ENCODE assay signal across 8 cellular contexts in the genomic region with DNA sequence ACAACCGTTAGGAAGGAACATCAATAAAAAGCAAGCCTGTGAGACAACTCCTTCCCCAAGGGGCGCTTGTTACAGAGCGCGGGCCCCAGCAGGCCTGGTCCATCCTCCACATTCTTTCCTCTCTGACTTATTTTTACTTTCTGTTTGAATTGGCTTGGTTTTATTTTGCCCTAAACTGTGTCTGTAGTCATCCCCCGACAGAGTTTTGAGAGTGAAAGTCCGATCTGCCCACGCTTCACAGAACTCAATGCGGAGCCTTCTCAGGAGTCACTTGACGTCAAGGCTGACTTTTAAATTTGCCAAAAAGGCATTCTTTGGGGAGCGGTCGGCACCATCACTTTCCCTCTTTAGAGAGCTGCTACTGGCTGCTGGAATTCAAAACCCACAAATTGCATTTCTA.
DNase-seq lines count a peak whose midpoint lies in the region; ATAC-seq, FAIRE-seq and TF ChIP-seq lines count a peak whose summit lies in the region.

No MANE protein-coding gene starts in this region.

- intact Hi-C loops in HepG2 (cut with micrococcal nuclease; ENCODE audit: unreplicated experiment), result no loop called here
- intact Hi-C loops in left ventricle myocardium inferior (cut with micrococcal nuclease), result no loop called here

- no TSS peak for BruUV-seq in HepG2 (replicated peaks; lab: Mats Ljungman, UMichigan)

- H3K9me3 ChIP-seq in liver (ENCODE audit: control insufficient read depth in 4 of 4, low read length in 3 of 4) (no peaks in the 10 kb centered on the region), HepG2 (ENCODE audit: low read length) (no peaks in the 10 kb centered on the region), left ventricle myocardium inferior (replicated peaks) (no peaks in the 10 kb centered on the region)

- in situ Hi-C loops in HepG2 (cut with HindIII; ENCODE audit: extremely low pct_ligation_motif_present, low pct_unique_long_range_greater_than_20kb), result no loop called here

- ATAC-seq in HepG2 (no peak), HG03460 (IDR thresholded peaks at IDR 0.05; ENCODE audit: unreplicated experiment) (peak; percentile 97)

- no peak for TF ChIP-seq POLR2A in HepG2 (IDR thresholded peaks at IDR 0.05; ENCODE audit: insufficient read depth in 1 of 2, low read depth in 2 of 2, low read length in 2 of 2)

- no peak overlapping the region for H2AFZ ChIP-seq in HepG2 (ENCODE audit: low read length)

- H3K36me3 ChIP-seq in liver (ENCODE audit: control insufficient read depth in 4 of 4, insufficient read depth in 3 of 4, low read depth in 1 of 4, low read length in 3 of 4) (no peaks in the 10 kb centered on the region), HepG2 (replicated peaks in 1 of 2; ENCODE audit: control insufficient read depth in 1 of 2, insufficient read depth in 2 of 2, low read length in 2 of 2) (no peaks in the 10 kb centered on the region), left ventricle myocardium inferior (no peaks in the 10 kb centered on the region)

- H3K27ac ChIP-seq in liver (ENCODE audit: low read depth in 1 of 2, low read length in 2 of 2) (peak overlapping the region; percentile 78 to 96), HepG2 (ENCODE audit: extremely low read length, insufficient read depth, low read length) (no peak overlapping the region), left ventricle myocardium inferior (replicated peaks) (peak overlapping the region; percentile 73)

- H3K79me2 ChIP-seq in HepG2 (ENCODE audit: insufficient read depth, low read length), result no peaks in the 10 kb centered on the region

- FAIRE-seq in HepG2 (lab: Jason Lieb, UNC), result no peak

- TF ChIP-seq RAD21 in liver (IDR thresholded peaks at IDR 0.05), result no peak
- no peak for TF ChIP-seq RAD21 in HepG2 (CRISPR knock-in tag; IDR thresholded peaks at IDR 0.05)

- no peak for TF ChIP-seq CTCF in liver (IDR thresholded peaks at IDR 0.05; ENCODE audit: low read depth, low read length, missing input control)
- no peak for TF ChIP-seq CTCF in HepG2 (CRISPR knock-in tag; IDR thresholded peaks at IDR 0.05)
- TF ChIP-seq CTCF in left ventricle myocardium inferior (IDR thresholded peaks at IDR 0.05; ENCODE audit: borderline replicate concordance), result no peak

- DNase-seq in HepG2 (ENCODE audit: low spot score), result no peak
- peak; percentile 74 for DNase-seq in activated T-helper 9 cell treated with anti-CD3 and anti-CD28 coated beads, Interleukin-2, amount 50 U/mL, for 16 hours (ENCODE audit: low read depth)
- DNase-seq in left ventricle myocardium inferior, result no peak
- peak; percentile 71 for DNase-seq in stimulated activated CD4-positive, alpha-beta T cell treated with anti-CD3 and anti-CD28 coated beads, Interleukin-2, amount 100 ng/mL, for 4 hours (ENCODE audit: low read depth)
- no peak for DNase-seq in CD1c-positive myeloid dendritic cell (ENCODE audit: extremely low spot score)
- DNase-seq in NCI-H510A (lab: John Stamatoyannopoulos, UW), result no peak

- peaks cover 0 to 3% (median 0%) of the 10 kb centered on the region in 4 donors for H3K4me1 ChIP-seq in liver (ENCODE audit: control insufficient read depth in 4 of 4, insufficient read depth in 4 of 4, low read length in 3 of 4)
- no peaks in the 10 kb centered on the region for H3K4me1 ChIP-seq in HepG2 (ENCODE audit: insufficient read depth, low read length)
- H3K4me1 ChIP-seq in left ventricle myocardium inferior, result peaks cover 20% of the 10 kb centered on the region

- 62% methylated on average over 11 of the region's 11 CpGs for WGBS in liver
- WGBS in HepG2 (ENCODE audit: low lambda C conversion rate), result 70% methylated on average over 11 of the region's 11 CpGs

- CTCF ChIA-PET in HepG2 (lab: Yijun Ruan, JAX; ENCODE audit: low intra/inter-chr PET ratio, low total read pairs), result no interaction called here

- TF ChIP-seq EP300 in HepG2 (IDR thresholded peaks at IDR 0.05; ENCODE audit: low read depth in 2 of 2, low read length in 2 of 2), result no peak
- TF ChIP-seq EP300 in HepG2 (CRISPR knock-in tag; IDR thresholded peaks at IDR 0.05; ENCODE audit: borderline replicate concordance), result no peak

- H3K4me3 ChIP-seq in liver (ENCODE audit: low read depth in 1 of 3, low read length in 3 of 3), result peak overlapping the region in 1 of 3 donors; percentile 4
- no peak overlapping the region for H3K4me3 ChIP-seq in HepG2 (replicated peaks in 1 of 3; ENCODE audit: insufficient read depth in 1 of 3, low read depth in 2 of 3, low read length in 3 of 3)
- peak overlapping the region; percentile 44 for H3K4me3 ChIP-seq in left ventricle myocardium inferior

- H3K9ac ChIP-seq in liver (ENCODE audit: low read depth in 1 of 2, low read length in 2 of 2) (peak overlapping the region in 1 of 2 donors; percentile 95), HepG2 (ENCODE audit: insufficient read depth, low read depth, low read length) (no peak overlapping the region)

- no peaks in the 10 kb centered on the region for H4K20me1 ChIP-seq in HepG2 (ENCODE audit: insufficient read depth, low read length)

- no peaks in the 10 kb centered on the region for H3K27me3 ChIP-seq in liver (ENCODE audit: control insufficient read depth in 4 of 4, insufficient read depth in 4 of 4, low read length in 3 of 4)
- peaks cover 4 to 39% of the 10 kb centered on the region in 2 experiments; a peak in 2 of 5 replicates for H3K27me3 ChIP-seq in HepG2 (ENCODE audit: control insufficient read depth in 1 of 2, insufficient read depth in 2 of 2, low read length in 2 of 2)
- H3K27me3 ChIP-seq in left ventricle myocardium inferior (ENCODE audit: low read depth), result no peaks in the 10 kb centered on the region

- POLR2A ChIA-PET in HepG2 (lab: Yijun Ruan, JAX), result no interaction called here

- H3K4me2 ChIP-seq in HepG2 (ENCODE audit: low read depth, low read length), result no peak overlapping the region

TF ChIP-seq in liver, 16 proteins besides CTCF, POLR2A, EP300 and RAD21:
- TF ChIP-seq FOXA2 (IDR thresholded peaks at IDR 0.05), result no peak
- peak in 1 of 2 donors; percentile 18 for TF ChIP-seq RXRA (IDR thresholded peaks at IDR 0.05)

TF ChIP-seq in HepG2, 621 proteins besides CTCF, POLR2A, EP300 and RAD21:
- TF ChIP-seq ONECUT2 (CRISPR knock-in tag; IDR thresholded peaks at IDR 0.05) (no peak), HES4 (CRISPR knock-in tag; IDR thresholded peaks at IDR 0.05; ENCODE audit: borderline replicate concordance) (no peak), SETDB1 (CRISPR knock-in tag; IDR thresholded peaks at IDR 0.05; ENCODE audit: borderline replicate concordance) (no peak), NBN (conservative IDR thresholded peaks at IDR 0.05) (no peak), TCF7L2 (IDR thresholded peaks at IDR 0.05; ENCODE audit: low read depth, low read length) (no peak), ZFAT (CRISPR knock-in tag; conservative IDR thresholded peaks at IDR 0.05) (no peak), JUN (CRISPR knock-in tag; IDR thresholded peaks at IDR 0.05) (no peak), SMAD1 (CRISPR knock-in tag; IDR thresholded peaks at IDR 0.05; ENCODE audit: borderline replicate concordance, low read depth) (no peak), CHD4 (IDR thresholded peaks at IDR 0.05; ENCODE audit: borderline replicate concordance, low read length) (no peak)
- TF ChIP-seq, protein P1, sequence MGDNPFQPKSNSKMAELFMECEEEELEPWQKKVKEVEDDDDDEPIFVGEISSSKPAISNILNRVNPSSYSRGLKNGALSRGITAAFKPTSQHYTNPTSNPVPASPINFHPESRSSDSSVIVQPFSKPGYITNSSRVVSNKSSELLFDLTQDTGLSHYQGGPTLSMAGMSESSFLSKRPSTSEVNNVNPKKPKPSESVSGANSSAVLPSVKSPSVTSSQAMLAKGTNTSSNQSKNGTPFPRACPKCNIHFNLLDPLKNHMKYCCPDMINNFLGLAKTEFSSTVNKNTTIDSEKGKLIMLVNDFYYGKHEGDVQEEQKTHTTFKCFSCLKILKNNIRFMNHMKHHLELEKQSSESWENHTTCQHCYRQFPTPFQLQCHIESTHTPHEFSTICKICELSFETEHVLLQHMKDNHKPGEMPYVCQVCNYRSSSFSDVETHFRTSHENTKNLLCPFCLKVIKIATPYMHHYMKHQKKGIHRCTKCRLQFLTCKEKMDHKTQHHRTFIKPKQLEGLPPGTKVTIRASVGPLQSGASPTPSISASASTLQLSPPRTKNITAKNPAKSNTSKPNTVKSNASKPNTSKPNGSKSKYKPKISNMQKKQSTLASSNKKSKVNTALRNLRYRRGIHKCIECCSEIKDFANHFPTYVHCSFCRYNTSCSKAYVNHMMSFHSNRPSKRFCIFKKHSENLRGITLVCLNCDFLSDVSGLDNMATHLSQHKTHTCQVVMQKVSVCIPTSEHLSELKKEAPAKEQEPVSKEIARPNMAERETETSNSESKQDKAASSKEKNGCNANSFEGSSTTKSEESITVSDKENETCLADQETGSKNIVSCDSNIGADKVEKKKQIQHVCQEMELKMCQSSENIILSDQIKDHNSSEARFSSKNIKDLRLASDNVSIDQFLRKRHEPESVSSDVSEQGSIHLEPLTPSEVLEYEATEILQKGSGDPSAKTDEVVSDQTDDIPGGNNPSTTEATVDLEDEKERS (CRISPR knock-in tag; IDR thresholded peaks at IDR 0.05), result no peak
- TF ChIP-seq, protein P2, sequence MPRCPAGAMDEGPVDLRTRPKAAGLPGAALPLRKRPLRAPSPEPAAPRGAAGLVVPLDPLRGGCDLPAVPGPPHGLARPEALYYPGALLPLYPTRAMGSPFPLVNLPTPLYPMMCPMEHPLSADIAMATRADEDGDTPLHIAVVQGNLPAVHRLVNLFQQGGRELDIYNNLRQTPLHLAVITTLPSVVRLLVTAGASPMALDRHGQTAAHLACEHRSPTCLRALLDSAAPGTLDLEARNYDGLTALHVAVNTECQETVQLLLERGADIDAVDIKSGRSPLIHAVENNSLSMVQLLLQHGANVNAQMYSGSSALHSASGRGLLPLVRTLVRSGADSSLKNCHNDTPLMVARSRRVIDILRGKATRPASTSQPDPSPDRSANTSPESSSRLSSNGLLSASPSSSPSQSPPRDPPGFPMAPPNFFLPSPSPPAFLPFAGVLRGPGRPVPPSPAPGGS (CRISPR knock-in tag; IDR thresholded peaks at IDR 0.05), result no peak
- TF ChIP-seq, protein P3, sequence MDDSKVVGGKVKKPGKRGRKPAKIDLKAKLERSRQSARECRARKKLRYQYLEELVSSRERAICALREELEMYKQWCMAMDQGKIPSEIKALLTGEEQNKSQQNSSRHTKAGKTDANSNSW (CRISPR knock-in tag; IDR thresholded peaks at IDR 0.05; ENCODE audit: borderline replicate concordance), result no peak

Comparison
In these comparisons a context has a peak if more than half of its experiments do, and no peak if none do; other contexts are left out.
1. DNase-seq: peak in activated T-helper 9 cell treated with anti-CD3 and anti-CD28 coated beads, Interleukin-2, amount 50 U/mL, for 16 hours (single experiment) and stimulated activated CD4-positive, alpha-beta T cell treated with anti-CD3 and anti-CD28 coated beads, Interleukin-2, amount 100 ng/mL, for 4 hours (single experiment); none in HepG2 (single experiment), left ventricle myocardium inferior (single experiment), CD1c-positive myeloid dendritic cell (single experiment) and NCI-H510A (single experiment).